In the genomic region with DNA sequence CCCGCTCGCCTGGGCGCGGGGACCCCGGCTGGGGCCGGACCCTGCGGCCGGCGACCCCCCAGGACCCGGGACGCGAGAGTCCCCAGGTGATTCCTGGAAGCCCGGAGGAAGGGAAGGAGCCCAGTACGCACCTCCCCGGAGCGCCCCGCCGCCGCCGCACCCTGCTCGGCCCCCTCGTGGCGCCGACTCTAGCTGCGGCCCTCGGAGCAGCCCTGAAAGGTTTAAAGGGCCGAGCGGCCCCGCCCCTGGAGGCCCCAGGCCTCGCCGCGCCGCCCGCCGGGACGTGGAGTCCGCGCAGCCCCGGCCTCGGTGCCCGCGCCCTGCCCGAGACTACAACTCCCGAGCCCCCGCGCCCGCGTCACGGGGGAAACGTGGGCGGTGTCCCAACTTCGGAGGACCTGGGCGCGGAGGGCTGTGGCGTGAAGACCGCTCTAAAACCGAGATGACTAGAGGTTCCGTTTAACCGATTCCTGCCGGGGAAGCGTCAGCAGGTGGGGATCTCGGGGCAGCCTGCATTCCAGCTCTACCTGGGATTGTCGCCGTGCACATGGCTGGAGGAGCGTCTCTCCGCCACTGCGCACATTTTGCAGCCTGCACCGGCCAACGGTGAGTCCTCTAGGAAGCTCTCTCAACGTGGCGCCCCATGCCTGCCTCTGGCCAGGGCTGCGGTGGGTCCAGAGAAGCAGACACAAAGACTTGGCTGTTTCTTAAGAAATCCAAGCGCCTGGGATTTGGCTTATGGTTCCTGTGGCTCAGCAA, we compare ENCODE assay signal across 1 cellular context.
TF ChIP-seq lines count a peak whose summit lies in the region.

Gene TMEM150A, minus strand, starts transcription at position 223 of the 759 bp plus-strand sequence. CDS start 750 bp downstream, outside the sequence.

TF ChIP-seq in HepG2, 621 proteins besides CTCF, POLR2A, EP300 and RAD21 (continued from another document and continues in another):
- TF ChIP-seq ZNF142 (CRISPR knock-in tag; IDR thresholded peaks at IDR 0.05) (peak; percentile 51; the same call in 1 of the 2 replicates), GABPB1 (CRISPR knock-in tag; IDR thresholded peaks at IDR 0.05) (peak; percentile 87), SNAPC5 (CRISPR knock-in tag; IDR thresholded peaks at IDR 0.05; ENCODE audit: borderline replicate concordance) (no peak), REST (IDR thresholded peaks at IDR 0.05; ENCODE audit: borderline replicate concordance in 1 of 2, low read depth in 1 of 2, low read length in 2 of 2) (no peak; a peak in 1 of 4 replicates), FOSL2 (CRISPR knock-in tag; IDR thresholded peaks at IDR 0.05) (peak; percentile 45), ESRRA (CRISPR knock-in tag; IDR thresholded peaks at IDR 0.05; ENCODE audit: low read depth) (no peak; the same call in none of the 2 replicates), ZNF776 (CRISPR knock-in tag; IDR thresholded peaks at IDR 0.05) (peak; percentile 72; the same call in 1 of the 2 replicates), ZNF253 (CRISPR knock-in tag; IDR thresholded peaks at IDR 0.05; ENCODE audit: borderline replicate concordance) (no peak; the same call in 1 of the 2 replicates), KLF9 (CRISPR knock-in tag; IDR thresholded peaks at IDR 0.05; ENCODE audit: low read depth) (no peak), TGIF2 (CRISPR knock-in tag; IDR thresholded peaks at IDR 0.05) (peak; percentile 18; the same call in 1 of the 2 replicates), CREB1 (IDR thresholded peaks at IDR 0.05) (peak; percentile 83), CREB1 (CRISPR knock-in tag; IDR thresholded peaks at IDR 0.05) (peak; percentile 74), HNF1B (CRISPR knock-in tag; IDR thresholded peaks at IDR 0.05) (peak; percentile 60; the same call in 1 of the 2 replicates), RXRB (CRISPR knock-in tag; IDR thresholded peaks at IDR 0.05; ENCODE audit: borderline replicate concordance) (peak; percentile 8; the same call in 1 of the 2 replicates), ZNF607 (CRISPR knock-in tag; IDR thresholded peaks at IDR 0.05; ENCODE audit: borderline replicate concordance) (0 out of 2 replicates have a peak, but pooled peaks have one; percentile 43), ZNF614 (CRISPR knock-in tag; IDR thresholded peaks at IDR 0.05; ENCODE audit: borderline replicate concordance) (no peak; the same call in 1 of the 2 replicates), ZNF674 (CRISPR knock-in tag; IDR thresholded peaks at IDR 0.05; ENCODE audit: low read depth) (no peak), ATF7 (IDR thresholded peaks at IDR 0.05) (no peak), ATF7 (CRISPR knock-in tag; IDR thresholded peaks at IDR 0.05) (no peak), EHMT2 (IDR thresholded peaks at IDR 0.05; ENCODE audit: borderline replicate concordance, low read depth, low read length) (no peak), POLR2G (IDR thresholded peaks at IDR 0.05; ENCODE audit: low read depth, low read length) (peak; percentile 97), ZNF446 (CRISPR knock-in tag; IDR thresholded peaks at IDR 0.05) (peak; percentile 62; the same call in 1 of the 2 replicates), ARHGAP35 (CRISPR knock-in tag; IDR thresholded peaks at IDR 0.05; ENCODE audit: borderline replicate concordance) (no peak), SNRNP70 (IDR thresholded peaks at IDR 0.05; ENCODE audit: low read depth, low read length) (no peak), ZNF556 (CRISPR knock-in tag; IDR thresholded peaks at IDR 0.05; ENCODE audit: borderline replicate concordance) (no peak), HNRNPL (IDR thresholded peaks at IDR 0.05; ENCODE audit: low read depth, low read length) (0 out of 2 replicates have a peak, but pooled peaks have one; percentile 9), ZNF746 (CRISPR knock-in tag; IDR thresholded peaks at IDR 0.05) (peak; percentile 55; the same call in 1 of the 2 replicates), CEBPB (IDR thresholded peaks at IDR 0.05; ENCODE audit: borderline replicate concordance, low read depth, low read length) (peak; percentile 29; the same call in 1 of the 2 replicates), MED1 (CRISPR knock-in tag; IDR thresholded peaks at IDR 0.05) (peak; percentile 61), CBX2 (IDR thresholded peaks at IDR 0.05; ENCODE audit: low read depth, low read length) (no peak), CBX2 (CRISPR knock-in tag; IDR thresholded peaks at IDR 0.05; ENCODE audit: low read depth) (no peak; the same call in none of the 2 replicates), PRMT3 (CRISPR knock-in tag; IDR thresholded peaks at IDR 0.05; ENCODE audit: borderline replicate concordance, low read depth) (peak; percentile 60; the same call in 1 of the 2 replicates), GZF1 (CRISPR knock-in tag; IDR thresholded peaks at IDR 0.05) (0 out of 2 replicates have a peak, but pooled peaks have one; percentile 19), ATAD3A (CRISPR knock-in tag; IDR thresholded peaks at IDR 0.05) (no peak), MTF2 (CRISPR knock-in tag; IDR thresholded peaks at IDR 0.05; ENCODE audit: borderline replicate concordance) (peak; percentile 60; the same call in 1 of the 2 replicates), ELF3 (CRISPR knock-in tag; IDR thresholded peaks at IDR 0.05) (0 out of 2 replicates have a peak, but pooled peaks have one; percentile 18), ZNF224 (CRISPR knock-in tag; IDR thresholded peaks at IDR 0.05) (no peak), ZFY (CRISPR knock-in tag; IDR thresholded peaks at IDR 0.05) (peak; percentile 97), ZFP82 (CRISPR knock-in tag; IDR thresholded peaks at IDR 0.05; ENCODE audit: borderline replicate concordance) (peak; percentile 62; the same call in 1 of the 2 replicates)
- TF ChIP-seq, protein P1, sequence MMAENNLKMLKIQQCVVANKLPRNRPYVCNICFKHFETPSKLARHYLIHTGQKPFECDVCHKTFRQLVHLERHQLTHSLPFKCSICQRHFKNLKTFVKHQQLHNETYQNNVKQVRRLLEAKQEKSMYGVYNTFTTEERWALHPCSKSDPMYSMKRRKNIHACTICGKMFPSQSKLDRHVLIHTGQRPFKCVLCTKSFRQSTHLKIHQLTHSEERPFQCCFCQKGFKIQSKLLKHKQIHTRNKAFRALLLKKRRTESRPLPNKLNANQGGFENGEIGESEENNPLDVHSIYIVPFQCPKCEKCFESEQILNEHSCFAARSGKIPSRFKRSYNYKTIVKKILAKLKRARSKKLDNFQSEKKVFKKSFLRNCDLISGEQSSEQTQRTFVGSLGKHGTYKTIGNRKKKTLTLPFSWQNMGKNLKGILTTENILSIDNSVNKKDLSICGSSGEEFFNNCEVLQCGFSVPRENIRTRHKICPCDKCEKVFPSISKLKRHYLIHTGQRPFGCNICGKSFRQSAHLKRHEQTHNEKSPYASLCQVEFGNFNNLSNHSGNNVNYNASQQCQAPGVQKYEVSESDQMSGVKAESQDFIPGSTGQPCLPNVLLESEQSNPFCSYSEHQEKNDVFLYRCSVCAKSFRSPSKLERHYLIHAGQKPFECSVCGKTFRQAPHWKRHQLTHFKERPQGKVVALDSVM (CRISPR knock-in tag; IDR thresholded peaks at IDR 0.05): peak; percentile 96
- TF ChIP-seq, protein P2, sequence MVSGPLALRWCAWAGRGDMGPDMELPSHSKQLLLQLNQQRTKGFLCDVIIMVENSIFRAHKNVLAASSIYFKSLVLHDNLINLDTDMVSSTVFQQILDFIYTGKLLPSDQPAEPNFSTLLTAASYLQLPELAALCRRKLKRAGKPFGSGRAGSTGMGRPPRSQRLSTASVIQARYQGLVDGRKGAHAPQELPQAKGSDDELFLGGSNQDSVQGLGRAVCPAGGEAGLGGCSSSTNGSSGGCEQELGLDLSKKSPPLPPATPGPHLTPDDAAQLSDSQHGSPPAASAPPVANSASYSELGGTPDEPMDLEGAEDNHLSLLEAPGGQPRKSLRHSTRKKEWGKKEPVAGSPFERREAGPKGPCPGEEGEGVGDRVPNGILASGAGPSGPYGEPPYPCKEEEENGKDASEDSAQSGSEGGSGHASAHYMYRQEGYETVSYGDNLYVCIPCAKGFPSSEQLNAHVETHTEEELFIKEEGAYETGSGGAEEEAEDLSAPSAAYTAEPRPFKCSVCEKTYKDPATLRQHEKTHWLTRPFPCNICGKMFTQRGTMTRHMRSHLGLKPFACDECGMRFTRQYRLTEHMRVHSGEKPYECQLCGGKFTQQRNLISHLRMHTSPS (CRISPR knock-in tag; IDR thresholded peaks at IDR 0.05; ENCODE audit: low read depth): peak; percentile 52; the same call in 1 of the 2 replicates
- TF ChIP-seq, protein P3, sequence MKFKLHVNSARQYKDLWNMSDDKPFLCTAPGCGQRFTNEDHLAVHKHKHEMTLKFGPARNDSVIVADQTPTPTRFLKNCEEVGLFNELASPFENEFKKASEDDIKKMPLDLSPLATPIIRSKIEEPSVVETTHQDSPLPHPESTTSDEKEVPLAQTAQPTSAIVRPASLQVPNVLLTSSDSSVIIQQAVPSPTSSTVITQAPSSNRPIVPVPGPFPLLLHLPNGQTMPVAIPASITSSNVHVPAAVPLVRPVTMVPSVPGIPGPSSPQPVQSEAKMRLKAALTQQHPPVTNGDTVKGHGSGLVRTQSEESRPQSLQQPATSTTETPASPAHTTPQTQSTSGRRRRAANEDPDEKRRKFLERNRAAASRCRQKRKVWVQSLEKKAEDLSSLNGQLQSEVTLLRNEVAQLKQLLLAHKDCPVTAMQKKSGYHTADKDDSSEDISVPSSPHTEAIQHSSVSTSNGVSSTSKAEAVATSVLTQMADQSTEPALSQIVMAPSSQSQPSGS (CRISPR knock-in tag; IDR thresholded peaks at IDR 0.05): peak; percentile 48
- TF ChIP-seq, protein P4, sequence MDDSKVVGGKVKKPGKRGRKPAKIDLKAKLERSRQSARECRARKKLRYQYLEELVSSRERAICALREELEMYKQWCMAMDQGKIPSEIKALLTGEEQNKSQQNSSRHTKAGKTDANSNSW (CRISPR knock-in tag; IDR thresholded peaks at IDR 0.05; ENCODE audit: borderline replicate concordance): peak; percentile 20; the same call in 1 of the 2 replicates
